ENCODE assay signal across 21 cellular contexts in genomic region chr10:126736737-126737136, GRCh38.
DNase-seq lines count a peak whose midpoint lies in the region; FAIRE-seq and TF ChIP-seq lines count a peak whose summit lies in the region.
"Had no signal": no experiment of that assay in that cellular context is flagged by ENCODE, and none has a peak within 500 bp of the region (broad histone marks: within the 10 kb centered on the region; RNA-seq: fewer than 3 reads in every experiment).

No MANE protein-coding gene starts in this region.

- H3K36me3 ChIP-seq in right atrium auricular region (no peaks in the 10 kb centered on the region), MG63 (no peaks in the 10 kb centered on the region), Caco-2 (ENCODE audit: control insufficient read depth, insufficient read depth, low read length) (no peaks in the 10 kb centered on the region)
- H3K36me3 ChIP-seq: BLaER1, Peyer's patch had no signal

- H3K27me3 Mint-ChIP-seq in Caco-2 (ENCODE audit: insufficient read depth, unreplicated experiment), result no peaks in the 10 kb centered on the region
- H3K27me3 Mint-ChIP-seq: CD4-positive, alpha-beta memory T cell had no signal

- POLR2A ChIA-PET in Caco-2 (lab: Charles Lee), result no interaction called here

- H3K36me3 Mint-ChIP-seq in Caco-2 (ENCODE audit: insufficient read depth, unreplicated experiment), result no peaks in the 10 kb centered on the region
- H3K36me3 Mint-ChIP-seq: CD4-positive, alpha-beta memory T cell had no signal

- H3K4me1 Mint-ChIP-seq in Caco-2 (ENCODE audit: low read depth, unreplicated experiment), result no peaks in the 10 kb centered on the region
- H3K4me1 Mint-ChIP-seq: CD4-positive, alpha-beta memory T cell had no signal

- H3K27ac Mint-ChIP-seq in Caco-2 (ENCODE audit: unreplicated experiment), result no peak overlapping the region
- H3K27ac Mint-ChIP-seq: CD4-positive, alpha-beta memory T cell had no signal

- H3K9me3 Mint-ChIP-seq in Caco-2 (ENCODE audit: unreplicated experiment), result no peaks in the 10 kb centered on the region

- peaks cover 0 to 5% of the 10 kb centered on the region in 2 donors for H3K4me1 ChIP-seq in right atrium auricular region
- no peaks in the 10 kb centered on the region for H3K4me1 ChIP-seq in Caco-2
- H3K4me1 ChIP-seq: BLaER1, Peyer's patch had no signal

- CTCF ChIA-PET in Caco-2 (lab: Charles Lee), result no interaction called here

- intact Hi-C loops in cardiac septum (cut with DNase I), result no loop called here
- intact Hi-C loops in Caco-2 (cut with micrococcal nuclease; ENCODE audit: unreplicated experiment), result no loop called here

- no peak for FAIRE-seq in urothelium cell line (lab: Jason Lieb, UNC)
- FAIRE-seq in GM19239 (lab: Jason Lieb, UNC), result no peak
- FAIRE-seq: A204.1, H1 had no signal

- H3K9me3 ChIP-seq in right atrium auricular region (no peaks in the 10 kb centered on the region), MG63 (no peaks in the 10 kb centered on the region), Caco-2 (no peaks in the 10 kb centered on the region)
- H3K9me3 ChIP-seq: BLaER1, Peyer's patch had no signal

- peak; percentile 28 for DNase-seq in right atrium auricular region (ENCODE audit: low spot score)
- DNase-seq in cardiac septum (ENCODE audit: low spot score), result no peak
- DNase-seq in MG63, result peak; percentile 43
- peak; percentile 78 for DNase-seq in fibroblast of mammary gland (ENCODE audit: low read depth)
- DNase-seq in urothelium cell line (ENCODE audit: low spot score), result peak; percentile 7
- DNase-seq in GM19239 (ENCODE audit: insufficient read length, low spot score), result no peak
- no peak for DNase-seq in HuH-7 (ENCODE audit: low spot score)
- no peak for DNase-seq in Caco-2
- DNase-seq: Calu3; CD4-positive, alpha-beta memory T cell; Kasumi-1; NCI-H1105 treated with DMSO at 0.1 percent for 48 hours; NCI-H1694; NCI-H2081 treated with DMSO at 0.1 percent for 48 hours; NCI-H748 treated with DMSO at 0.1 percent for 48 hours; NK-92 treated with Interleukin-12 subunit alpha and Interleukin-12 subunit beta, amount 100 ng/mL, for 24 hours; Peyer's patch; T-helper 1 cell had no signal

- H3K4me3 ChIP-seq in right atrium auricular region, result no peak overlapping the region
- no peak overlapping the region for H3K4me3 ChIP-seq in MG63
- no peak overlapping the region for H3K4me3 ChIP-seq in fibroblast of mammary gland (ENCODE audit: control insufficient read depth, low read depth, low read length)
- H3K4me3 ChIP-seq in Caco-2 (ENCODE audit: low read depth, low read length), result no peak overlapping the region
- H3K4me3 ChIP-seq: BLaER1, Peyer's patch had no signal

- H3K27ac ChIP-seq in right atrium auricular region, result no peak overlapping the region
- H3K27ac ChIP-seq: BLaER1, Peyer's patch had no signal

- no peak overlapping the region for H3K4me3 Mint-ChIP-seq in Caco-2 (ENCODE audit: unreplicated experiment)
- H3K4me3 Mint-ChIP-seq: CD4-positive, alpha-beta memory T cell had no signal

- no TSS peak for BruUV-seq in Caco-2 (replicated peaks; lab: Mats Ljungman, UMichigan)

- H3K27me3 ChIP-seq in right atrium auricular region, result no peaks in the 10 kb centered on the region
- H3K27me3 ChIP-seq in MG63, result peaks cover 2% of the 10 kb centered on the region; the same call in 1 of the 2 replicates
- H3K27me3 ChIP-seq in Caco-2 (replicated peaks; ENCODE audit: control insufficient read depth, insufficient read depth, low read length), result no peaks in the 10 kb centered on the region
- H3K27me3 ChIP-seq: BLaER1, Peyer's patch had no signal

- TF ChIP-seq CTCF in right atrium auricular region (IDR thresholded peaks at IDR 0.05), result no peak
- TF ChIP-seq CTCF in fibroblast of mammary gland (conservative IDR thresholded peaks at IDR 0.05; ENCODE audit: control insufficient read depth, insufficient read depth, low read depth, low read length), result no peak
- TF ChIP-seq CTCF in Caco-2 (IDR thresholded peaks at IDR 0.05; ENCODE audit: insufficient read depth in 1 of 2, low read depth in 1 of 2, low read length in 1 of 2, severe bottlenecking in 1 of 2, unreplicated experiment in 1 of 2), result no peak

Comparison
In these comparisons a context has a peak if more than half of its experiments do, and no peak if none do; other contexts are left out.
1. DNase-seq: peak in right atrium auricular region (single experiment), MG63 (single experiment), fibroblast of mammary gland (single experiment) and urothelium cell line (single experiment); none in cardiac septum (single experiment), GM19239 (single experiment), HuH-7 (single experiment) and Caco-2 (0 of 2).